7 cellular contexts compared by ENCODE assay signal in the genomic region with DNA sequence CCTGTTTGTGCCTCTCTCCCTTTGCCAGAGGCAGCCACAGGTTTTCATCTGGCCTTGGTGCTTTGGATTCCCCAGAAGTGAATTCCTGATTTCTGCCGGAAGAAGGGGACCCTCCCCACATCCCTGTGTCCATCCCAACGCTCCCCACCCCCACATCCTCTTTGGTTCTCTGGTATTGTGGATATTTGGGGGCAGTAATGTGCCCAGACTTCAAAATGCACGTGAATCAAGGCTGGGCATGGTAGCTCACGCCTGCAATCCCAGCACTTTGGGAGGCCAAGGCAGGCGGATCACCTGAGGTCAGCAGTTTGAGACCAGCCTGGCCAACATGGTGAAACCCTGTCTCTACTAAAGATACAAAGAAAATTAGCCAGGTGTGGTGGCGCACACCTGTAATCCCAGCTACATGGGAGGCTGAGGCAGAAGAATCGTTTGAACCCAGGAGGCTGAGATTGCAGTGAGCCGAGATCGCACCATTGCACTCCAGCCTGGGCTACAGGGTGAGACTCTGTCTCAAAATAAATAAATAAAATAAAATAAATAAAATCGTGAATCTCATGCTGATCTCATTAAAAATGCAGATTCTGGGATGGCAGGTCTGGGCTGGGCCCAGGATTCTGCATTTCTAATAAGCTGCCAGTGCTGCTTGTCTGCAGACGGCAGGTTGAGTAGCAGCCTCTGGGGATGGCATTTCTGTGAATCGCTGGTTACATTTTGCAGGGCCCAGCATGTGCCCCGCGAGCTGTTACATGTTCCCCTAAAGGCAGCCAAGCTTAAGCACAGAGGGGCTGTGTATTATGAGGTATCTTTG. TPM values are rescaled to one million over a fixed set of nuclear protein-coding genes. Genes with fewer than 3 reads are reported as not detected.
A peak's percentile ranks its signal among the peaks of the same experiment; 100 is the strongest.
DNase-seq lines count a peak whose midpoint lies in the region; ATAC-seq and TF ChIP-seq lines count a peak whose summit lies in the region.
"Not testable (repeated sequence)": the region's sequence is repeated elsewhere in the genome, so short reads cannot be mapped to it uniquely, and the experiment has no call there.

No MANE protein-coding gene starts in this region.

- not testable (repeated sequence) for H3K36me3 Mint-ChIP-seq in MCF 10A (ENCODE audit: insufficient read depth, unreplicated experiment)

- H3K9me3 ChIP-seq in gastroesophageal sphincter; mesodermal cell (ENCODE audit: control insufficient read depth, low read length); skeletal muscle tissue (ENCODE audit: control insufficient read depth in 3 of 3, low read length in 3 of 3): not testable (repeated sequence)

- ATAC-seq in GM21786 (IDR thresholded peaks at IDR 0.05; ENCODE audit: unreplicated experiment) = peak; percentile 3
- not testable (repeated sequence) for ATAC-seq in gastroesophageal sphincter

- H3K36me3 ChIP-seq in gastroesophageal sphincter (peaks cover 0 to 36% of the 10 kb centered on the region in 2 donors), mesodermal cell (ENCODE audit: control insufficient read depth, insufficient read depth, low read length) (peaks cover 42% of the 10 kb centered on the region)
- not testable (repeated sequence) for H3K36me3 ChIP-seq in skeletal muscle tissue (ENCODE audit: control insufficient read depth in 3 of 3, insufficient read depth in 3 of 3, low read length in 3 of 3)

- not testable (repeated sequence) for BruUV-seq in MCF 10A (replicated peaks; lab: Mats Ljungman, UMichigan)

- H3K9me3 Mint-ChIP-seq in MCF 10A (ENCODE audit: unreplicated experiment) = not testable (repeated sequence)

- POLR2A ChIA-PET in RWPE1 (lab: Yijun Ruan, JAX; ENCODE audit: low non-redundant PET) = not testable (repeated sequence)
- POLR2A ChIA-PET in MCF 10A (lab: Yijun Ruan, JAX) = interaction anchor here (1.2 kb wide), 1 partner anchor 11 kb away, joined by 3 read pairs; no protein-coding TSS in a partner anchor

- TF ChIP-seq EP300 in gastroesophageal sphincter (IDR thresholded peaks at IDR 0.05) = not testable (repeated sequence)

- not testable (repeated sequence) for H3K9ac ChIP-seq in skeletal muscle tissue (ENCODE audit: low read depth in 1 of 3, low read length in 3 of 3)

- intact Hi-C loops in MCF 10A (cut with micrococcal nuclease) = not testable (repeated sequence)

- H3K27me3 Mint-ChIP-seq in MCF 10A (ENCODE audit: insufficient read depth, unreplicated experiment) = not testable (repeated sequence)

- WGBS in gastroesophageal sphincter (ENCODE audit: low coverage in 1 of 2), 2 donors = 79 to 89% methylated on average over 2 to 9 of the region's 14 CpGs
- WGBS in mesodermal cell (ENCODE audit: insufficient coverage in 2 of 2), 2 experiments = 91 to 97% methylated on average over 9 to 10 of the region's 14 CpGs

- not testable (repeated sequence) for TF ChIP-seq CTCF in RWPE1 (conservative IDR thresholded peaks at IDR 0.05; ENCODE audit: low read depth); MCF 10A (IDR thresholded peaks at IDR 0.05; ENCODE audit: unreplicated experiment); gastroesophageal sphincter (IDR thresholded peaks at IDR 0.05)

- H3K4me1 ChIP-seq in gastroesophageal sphincter (peaks cover 0 to 66% (median 42%) of the 10 kb centered on the region in 3 donors), mesodermal cell (ENCODE audit: control insufficient read depth, insufficient read depth, low read length, poor library complexity, severe bottlenecking) (peaks cover 47% of the 10 kb centered on the region), skeletal muscle tissue (ENCODE audit: control insufficient read depth in 3 of 3, insufficient read depth in 3 of 3, low read length in 3 of 3) (peaks cover 40 to 43% (median 40%) of the 10 kb centered on the region in 3 donors)

- not testable (repeated sequence) for TF ChIP-seq POLR2A in gastroesophageal sphincter (IDR thresholded peaks at IDR 0.05)

- H3K27me3 ChIP-seq in gastroesophageal sphincter; skeletal muscle tissue (ENCODE audit: control insufficient read depth in 3 of 3, insufficient read depth in 3 of 3, low read length in 3 of 3): not testable (repeated sequence)

- H3K27ac ChIP-seq in RWPE1 (peak overlapping the region; percentile 69), gastroesophageal sphincter (peak overlapping the region in 3 of 4 donors; percentile 48 to 65 (median 64)), mesodermal cell (ENCODE audit: low read depth, low read length, severe bottlenecking) (peak overlapping the region; percentile 89), skeletal muscle tissue (ENCODE audit: low read depth, low read length) (peak overlapping the region; percentile 44)

- H3K4me1 Mint-ChIP-seq in MCF 10A (ENCODE audit: insufficient read depth, unreplicated experiment) = peaks cover 26% of the 10 kb centered on the region

- not testable (repeated sequence) for H3K4me3 Mint-ChIP-seq in MCF 10A (ENCODE audit: unreplicated experiment)

- H3K4me3 ChIP-seq in gastroesophageal sphincter; mesodermal cell (ENCODE audit: extremely low read depth, insufficient read depth, low read length, poor library complexity, severe bottlenecking); skeletal muscle tissue (ENCODE audit: low read length in 3 of 3): not testable (repeated sequence)

- CTCF ChIA-PET in RWPE1 (lab: Yijun Ruan, JAX) = interaction anchor here (0.7 to 1.0 kb wide), 2 partner anchors 12 to 41 kb away, joined by 3 to 4 read pairs; no protein-coding TSS in a partner anchor
- CTCF ChIA-PET in MCF 10A (lab: Yijun Ruan, JAX) = interaction anchor here (0.6 kb wide), 1 partner anchor 898 kb away, joined by 3 read pairs; no protein-coding TSS in a partner anchor

- peak overlapping the region; percentile 40 for H3K27ac Mint-ChIP-seq in MCF 10A (ENCODE audit: low read depth, unreplicated experiment)

- DNase-seq in RWPE1 (ENCODE audit: low spot score); MCF 10A (ENCODE audit: unreplicated experiment): not testable (repeated sequence)
- DNase-seq in activated T-cell treated with anti-CD3 and anti-CD28 coated beads, Interleukin-2, amount 50 U/mL, for 1 hour = peak; percentile 17

RNA-seq across cellular contexts. Expression of gene SYNJ2, which starts 48.9 kb away (rescaled TPM):
- total RNA-seq in MCF 10A (2022) = 8.9 and 10.3 TPM in 2 replicates
- total RNA-seq in gastroesophageal sphincter = 10 to 100 TPM; 19.9 to 27.9 (median 21.6) TPM
- 12.6 TPM for polyA plus RNA-seq in mesodermal cell (2013, experiment 1 of 2)
- polyA plus RNA-seq in mesodermal cell (2013, experiment 2 of 2) = 9.9 TPM
- 8.4 TPM for total RNA-seq in skeletal muscle tissue
